ENCODE assay signal across 22 cellular contexts in genomic region chr7:79035858-79036257, GRCh38.
DNase-seq lines count a peak whose midpoint lies in the region; ATAC-seq, FAIRE-seq and TF ChIP-seq lines count a peak whose summit lies in the region.
"Had no signal": no experiment of that assay in that cellular context is flagged by ENCODE, and none has a peak within 500 bp of the region (broad histone marks: within the 10 kb centered on the region; RNA-seq: fewer than 3 reads in every experiment).

No MANE protein-coding gene starts in this region.

- H3K4me1 ChIP-seq in A549 (no peaks in the 10 kb centered on the region), GM23338 (ENCODE audit: insufficient read depth) (no peaks in the 10 kb centered on the region), K562 (replicated peaks in 1 of 2; ENCODE audit: control insufficient read depth in 2 of 2, insufficient read depth in 2 of 2, low read length in 2 of 2) (no peaks in the 10 kb centered on the region), kidney (ENCODE audit: control insufficient read depth in 1 of 2, insufficient read depth in 1 of 2, low read depth in 1 of 2, low read length in 2 of 2) (no peaks in the 10 kb centered on the region), tibial artery (peaks cover 0 to 34% (median 0%) of the 10 kb centered on the region in 4 donors)
- H3K4me1 ChIP-seq: BLaER1 treated with 17β-estradiol and CSF1 and Interleukin-3, amounts not matched to agents 10 nM and 100 nM; Caco-2 had no signal

- TF ChIP-seq RAD21 in A549 (conservative IDR thresholded peaks at IDR 0.05 in 1 of 2, IDR thresholded peaks at IDR 0.05 in 1 of 2) (no peak), K562 (CRISPR knock-in tag; conservative IDR thresholded peaks at IDR 0.05 in 1 of 2, IDR thresholded peaks at IDR 0.05 in 1 of 2) (no peak)

- H3K36me3 Mint-ChIP-seq in GM23338 (ENCODE audit: low read depth): no peaks in the 10 kb centered on the region
- H3K36me3 Mint-ChIP-seq: CD8-positive, alpha-beta T cell had no signal

- H2AFZ ChIP-seq in GM23338 (no peak overlapping the region), K562 (ENCODE audit: low read depth, low read length) (no peak overlapping the region)

- peak overlapping the region; percentile 16; the same call in 1 of the 2 replicates for H3K27ac Mint-ChIP-seq in GM23338
- H3K27ac Mint-ChIP-seq: B cell; CD4-positive, alpha-beta T cell; CD8-positive, alpha-beta T cell had no signal

- CTCF ChIA-PET in A549 (lab: Yijun Ruan, JAX) (no interaction called here), K562 (lab: Yijun Ruan, JAX; ENCODE audit: low intra/inter-chr PET ratio) (no interaction called here)

- ATAC-seq in A549: no peak
- ATAC-seq in GM23338: no peak
- no peak for ATAC-seq in K562
- ATAC-seq in GM18519 (IDR thresholded peaks at IDR 0.05; ENCODE audit: low FRiP score, unreplicated experiment): no peak
- ATAC-seq: CD8-positive, alpha-beta T cell had no signal

- no peaks in the 10 kb centered on the region for H3K27me3 ChIP-seq in GM23338 (ENCODE audit: insufficient read depth)
- H3K27me3 ChIP-seq in K562 (ENCODE audit: control insufficient read depth in 2 of 2, insufficient read depth in 2 of 2, low read length in 2 of 2): no peaks in the 10 kb centered on the region
- H3K27me3 ChIP-seq in tibial artery: no peaks in the 10 kb centered on the region
- H3K27me3 ChIP-seq: BLaER1 treated with 17β-estradiol and CSF1 and Interleukin-3, amounts not matched to agents 10 nM and 100 nM had no signal

- no peak overlapping the region for H3K4me2 ChIP-seq in A549
- no peak overlapping the region for H3K4me2 ChIP-seq in GM23338
- H3K4me2 ChIP-seq in K562 (ENCODE audit: insufficient read depth, low read length): no peak overlapping the region
- H3K4me2 ChIP-seq: BLaER1 treated with 17β-estradiol and CSF1 and Interleukin-3, amounts not matched to agents 10 nM and 100 nM had no signal

- H3F3A ChIP-seq in GM23338 (replicated peaks; ENCODE audit: low read depth): no peaks in the 10 kb centered on the region

- TF ChIP-seq EP300 in A549 (IDR thresholded peaks at IDR 0.05): no peak
- no peak for TF ChIP-seq EP300 in K562 (IDR thresholded peaks at IDR 0.05; ENCODE audit: low read length)

- H3K9me1 ChIP-seq in K562 (ENCODE audit: control insufficient read depth, insufficient read depth, low read length): no peaks in the 10 kb centered on the region

- H3K4me1 Mint-ChIP-seq in GM23338: no peaks in the 10 kb centered on the region
- H3K4me1 Mint-ChIP-seq: B cell had no signal

- no peaks in the 10 kb centered on the region for H4K20me1 ChIP-seq in GM23338 (replicated peaks; ENCODE audit: insufficient read depth)
- H4K20me1 ChIP-seq in K562 (replicated peaks; ENCODE audit: control insufficient read depth, insufficient read depth, low read length): no peaks in the 10 kb centered on the region
- H4K20me1 ChIP-seq: BLaER1 treated with 17β-estradiol and CSF1 and Interleukin-3, amounts not matched to agents 10 nM and 100 nM had no signal

- H3K9ac ChIP-seq in K562 (ENCODE audit: insufficient read depth in 1 of 2, low read depth in 2 of 2, low read length in 2 of 2): no peak overlapping the region
- H3K9ac ChIP-seq in kidney (ENCODE audit: low read length in 2 of 2): no peak overlapping the region
- H3K9ac ChIP-seq: BLaER1 treated with 17β-estradiol and CSF1 and Interleukin-3, amounts not matched to agents 10 nM and 100 nM had no signal

- H3K36me3 ChIP-seq in GM23338 (ENCODE audit: insufficient read depth) (no peaks in the 10 kb centered on the region), K562 (ENCODE audit: control insufficient read depth, insufficient read depth, low read length) (no peaks in the 10 kb centered on the region), kidney (ENCODE audit: control insufficient read depth in 1 of 2, insufficient read depth in 2 of 2, low read length in 2 of 2) (no peaks in the 10 kb centered on the region), tibial artery (no peaks in the 10 kb centered on the region)
- H3K36me3 ChIP-seq: BLaER1 treated with 17β-estradiol and CSF1 and Interleukin-3, amounts not matched to agents 10 nM and 100 nM had no signal

- BruUV-seq in K562 (replicated peaks; lab: Mats Ljungman, UMichigan): no TSS peak

- FAIRE-seq in A549 (lab: Jason Lieb, UNC) (no peak), K562 (lab: Jason Lieb, UNC) (no peak), kidney (lab: Jason Lieb, UNC) (peak; percentile 69)
- FAIRE-seq: A204.1, G401.6, GM12891, GM19239 had no signal

- H3K9me2 ChIP-seq in GM23338 (ENCODE audit: insufficient read depth): no peaks in the 10 kb centered on the region

- H3K9me3 ChIP-seq in A549 (no peaks in the 10 kb centered on the region), K562 (replicated peaks; ENCODE audit: control insufficient read depth, insufficient read depth, low read depth, low read length) (no peaks in the 10 kb centered on the region; the same call in 1 of the 2 replicates), kidney (ENCODE audit: control insufficient read depth in 1 of 2, low read length in 2 of 2) (no peaks in the 10 kb centered on the region), tibial artery (no peaks in the 10 kb centered on the region)
- H3K9me3 ChIP-seq: BLaER1 treated with 17β-estradiol and CSF1 and Interleukin-3, amounts not matched to agents 10 nM and 100 nM; Caco-2 had no signal

- DNase-seq in A549 (ENCODE audit: low read depth in 1 of 2, low spot score in 1 of 2) (no peak), GM23338 (ENCODE audit: low spot score) (no peak), K562 (ENCODE audit: extremely low read depth in 1 of 4, low spot score in 3 of 4) (no peak), kidney (no peak), tibial artery (no peak), foreskin fibroblast (no peak)
- DNase-seq: 8988T; AML-193; Caco-2; Calu3; CD4-positive, alpha-beta T cell; CD8-positive, alpha-beta T cell; DMS79 treated with DMSO at 0.1 percent for 48 hours; GF-D8 had no signal

- H3K4me3 ChIP-seq in A549 (no peak overlapping the region), GM23338 (no peak overlapping the region), K562 (no peak overlapping the region), kidney (ENCODE audit: low read length in 2 of 2) (no peak overlapping the region), tibial artery (no peak overlapping the region), foreskin fibroblast (ENCODE audit: low read depth in 1 of 2, low read length in 2 of 2) (no peak overlapping the region)
- H3K4me3 ChIP-seq: BLaER1 treated with 17β-estradiol and CSF1 and Interleukin-3, amounts not matched to agents 10 nM and 100 nM had no signal

- POLR2A ChIA-PET in A549 (lab: Yijun Ruan, JAX) (no interaction called here), K562 (lab: Yijun Ruan, JAX) (no interaction called here)

- no peak overlapping the region for H3K27ac ChIP-seq in A549
- H3K27ac ChIP-seq in GM23338 (ENCODE audit: low read depth): no peak overlapping the region
- H3K27ac ChIP-seq in K562 (ENCODE audit: extremely low read depth, low read depth, low read length): no peak overlapping the region
- H3K27ac ChIP-seq in kidney (ENCODE audit: low read depth in 2 of 2, low read length in 2 of 2): no peak overlapping the region
- no peak overlapping the region for H3K27ac ChIP-seq in tibial artery
- H3K27ac ChIP-seq: BLaER1 treated with 17β-estradiol and CSF1 and Interleukin-3, amounts not matched to agents 10 nM and 100 nM; C4-2B had no signal

- no peaks in the 10 kb centered on the region for H3K27me3 Mint-ChIP-seq in GM23338 (ENCODE audit: insufficient read depth, low read depth, poor library complexity)
- H3K27me3 Mint-ChIP-seq: B cell; CD4-positive, alpha-beta T cell had no signal

- no peaks in the 10 kb centered on the region for H3K9me3 Mint-ChIP-seq in GM23338

- intact Hi-C loops in K562 (cut with micrococcal nuclease): no loop called here
- intact Hi-C loops in kidney (cut with DNase I): no loop called here
- intact Hi-C loops in tibial artery (cut with DNase I; ENCODE audit: low total_unique reads): no loop called here

- no peak for TF ChIP-seq POLR2A in A549 (IDR thresholded peaks at IDR 0.05; ENCODE audit: low read length)
- TF ChIP-seq POLR2A in K562 (conservative IDR thresholded peaks at IDR 0.05): no peak

- H3K4me3 Mint-ChIP-seq in GM23338: no peak overlapping the region
- H3K4me3 Mint-ChIP-seq: B cell; CD4-positive, alpha-beta T cell; CD8-positive, alpha-beta T cell had no signal

- TF ChIP-seq CTCF in A549 (IDR thresholded peaks at IDR 0.05) (no peak), GM23338 (conservative IDR thresholded peaks at IDR 0.05; ENCODE audit: low read depth in 2 of 2) (no peak), K562 (IDR thresholded peaks at IDR 0.05 in 2 of 3, conservative IDR thresholded peaks at IDR 0.05 in 1 of 3; ENCODE audit: insufficient read depth in 2 of 3, low read depth in 1 of 3, low read length in 3 of 3) (no peak), kidney (IDR thresholded peaks at IDR 0.05; ENCODE audit: borderline replicate concordance, extremely low read depth, insufficient read depth) (no peak), tibial artery (IDR thresholded peaks at IDR 0.05) (no peak), foreskin fibroblast (IDR thresholded peaks at IDR 0.05; ENCODE audit: low read depth, low read length) (no peak)

- in situ Hi-C loops in K562 (cut with MboI): no loop called here

- WGBS in A549 (ENCODE audit: missing lambda C conversion rate): 52% methylated on average over 3 of the region's 3 CpGs
- 7% methylated on average over 3 of the region's 3 CpGs for WGBS in K562 (ENCODE audit: insufficient coverage, low coverage, missing lambda C conversion rate)

- H3K79me2 ChIP-seq in GM23338 (replicated peaks; ENCODE audit: insufficient read depth) (no peaks in the 10 kb centered on the region), K562 (ENCODE audit: control insufficient read depth, insufficient read depth, low read length) (no peaks in the 10 kb centered on the region)

TF ChIP-seq in A549, 52 proteins besides CTCF, POLR2A, EP300 and RAD21:
- no peak for TF ChIP-seq ZSCAN20 (CRISPR knock-in tag; IDR thresholded peaks at IDR 0.05)
- TF ChIP-seq MAFK (IDR thresholded peaks at IDR 0.05; ENCODE audit: partially characterized antibody): peak; percentile 89

TF ChIP-seq in GM23338, 12 proteins besides CTCF, POLR2A, EP300 and RAD21 (continues in another document):
- TF ChIP-seq POLR2AphosphoS5 (IDR thresholded peaks at IDR 0.05; ENCODE audit: low read depth) (no peak), ZNF114 (CRISPR knock-in tag; IDR thresholded peaks at IDR 0.05) (no peak), STAT1 (IDR thresholded peaks at IDR 0.05; ENCODE audit: unreplicated experiment) (no peak), EZH2phosphoT487 (IDR thresholded peaks at IDR 0.05; ENCODE audit: unreplicated experiment) (no peak), ZNF331 (CRISPR knock-in tag; IDR thresholded peaks at IDR 0.05; ENCODE audit: low read depth) (no peak), NANOG (IDR thresholded peaks at IDR 0.05; ENCODE audit: borderline replicate concordance) (no peak)

Comparison
In these comparisons a context has a peak if more than half of its experiments do, and no peak if none do; other contexts are left out.
1. Of the 35 proteins assayed by ChIP-seq in both K562 and A549: peak only in K562: none; only in A549: none; in both: MAFK; in neither: 34.